Comparison of ENCODE assay signal across 8 cellular contexts in the genomic region with DNA sequence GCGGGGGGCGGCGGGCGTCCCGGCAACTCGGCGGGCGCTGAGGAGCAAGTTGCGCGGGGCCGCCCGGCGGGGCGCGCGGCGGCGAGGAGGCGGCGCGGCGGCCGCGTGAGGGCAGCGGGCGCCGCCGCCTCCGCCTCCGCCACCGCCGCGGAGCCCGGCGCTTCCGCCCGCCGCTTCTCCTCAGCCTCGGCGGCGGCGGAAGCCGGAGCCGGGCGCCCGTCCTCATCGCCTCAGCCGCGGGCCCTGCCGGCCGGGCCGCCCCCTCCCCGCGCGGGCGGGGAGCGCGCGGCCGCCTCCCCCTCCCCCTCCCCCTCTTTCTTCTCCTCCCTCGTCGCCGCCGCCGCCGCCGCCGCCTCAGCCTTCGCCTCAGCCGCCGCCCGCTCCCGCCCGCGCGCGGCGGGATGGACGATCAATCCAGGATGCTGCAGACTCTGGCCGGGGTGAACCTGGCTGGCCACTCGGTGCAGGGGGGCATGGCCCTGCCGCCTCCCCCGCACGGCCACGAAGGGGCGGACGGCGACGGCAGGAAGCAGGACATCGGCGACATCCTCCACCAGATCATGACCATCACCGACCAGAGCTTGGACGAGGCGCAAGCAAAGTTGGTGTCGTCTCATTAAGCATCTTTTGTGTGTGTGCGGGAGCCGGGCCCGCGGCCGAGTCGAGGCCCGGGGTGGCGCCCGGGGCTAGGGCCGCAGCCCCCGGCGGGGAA. TPM values are rescaled to one million over a fixed set of nuclear protein-coding genes. Genes with fewer than 3 reads are reported as not detected.
DNase-seq lines count a peak whose midpoint lies in the region; ATAC-seq and TF ChIP-seq lines count a peak whose summit lies in the region.

A gene (plus strand): TSS at position 321 of the 712 bp plus-strand sequence.

- ATAC-seq in HG02798 (IDR thresholded peaks at IDR 0.05; ENCODE audit: poor library complexity, unreplicated experiment) (peak; percentile 20), natural killer cell (peak; percentile 13 to 27 (median 21))

- H3K79me2 ChIP-seq in fibroblast of lung (ENCODE audit: control insufficient read depth, insufficient read depth, low read length): peaks cover 47% of the 10 kb centered on the region

- peak within 1 kb of the TSS; percentile 93 for H3K4me3 ChIP-seq in NT2/D1 (ENCODE audit: insufficient read length, low read depth)
- H3K4me3 ChIP-seq in fibroblast of lung (replicated peaks in 1 of 4; ENCODE audit: control extremely low read depth in 1 of 4, insufficient read depth in 1 of 4, low read depth in 3 of 4, low read length in 4 of 4): peak within 1 kb of the TSS; percentile 84 to 96 (median 90)
- H3K4me3 ChIP-seq in testis: peak within 1 kb of the TSS; percentile 78 to 85

- H3K9me3 ChIP-seq in NT2/D1 (ENCODE audit: insufficient read depth, low read length): no peaks in the 10 kb centered on the region
- no peaks in the 10 kb centered on the region for H3K9me3 ChIP-seq in fibroblast of lung (ENCODE audit: control insufficient read depth, insufficient read depth, low read depth, low read length)
- H3K9me3 ChIP-seq in testis: no peaks in the 10 kb centered on the region

- H4K20me1 ChIP-seq in fibroblast of lung (ENCODE audit: control insufficient read depth, extremely low read depth, insufficient read depth, low read length): no peaks in the 10 kb centered on the region

- H3K27me3 Mint-ChIP-seq in natural killer cell (ENCODE audit: low read depth in 2 of 2): no peaks in the 10 kb centered on the region

- H3K9ac ChIP-seq in NT2/D1 (ENCODE audit: insufficient read length, low read depth) (peak within 1 kb of the TSS; percentile 91), fibroblast of lung (ENCODE audit: insufficient read depth, low read length) (peak within 1 kb of the TSS; percentile 76)

- H3K9me3 Mint-ChIP-seq in natural killer cell: no peaks in the 10 kb centered on the region

- H3K4me2 ChIP-seq in fibroblast of lung (ENCODE audit: extremely low read depth, insufficient read depth, low read length): peak within 1 kb of the TSS; percentile 93

- 0% methylated on average over 59 of the region's 107 CpGs; no CpG with 5 or more reads in 1 of the 2 donors for WGBS in testis, 2 donors

- H3K27ac ChIP-seq in fibroblast of lung (ENCODE audit: insufficient read depth, low read length) (peak within 1 kb of the TSS; percentile 85), testis (peak within 1 kb of the TSS; percentile 79 to 89)

- peaks cover 19% of the 10 kb centered on the region for H3K36me3 ChIP-seq in NT2/D1 (ENCODE audit: insufficient read depth, insufficient read length, low read length)
- H3K36me3 ChIP-seq in fibroblast of lung (ENCODE audit: control insufficient read depth, insufficient read depth, low read length): no peaks in the 10 kb centered on the region
- no peaks in the 10 kb centered on the region for H3K36me3 ChIP-seq in testis (ENCODE audit: low read depth, missing control alignments)

- H3K36me3 Mint-ChIP-seq in natural killer cell: no peaks in the 10 kb centered on the region

- peak within 1 kb of the TSS; percentile 79 for H2AFZ ChIP-seq in fibroblast of lung (ENCODE audit: low read length)

- DNase-seq in NCI-H2081 (lab: John Stamatoyannopoulos, UW) (peak; percentile 62 to 64), NCI-H2081 treated with DMSO at 0.1 percent for 48 hours (lab: John Stamatoyannopoulos, UW) (no peak), NT2/D1 (ENCODE audit: low read depth, low spot score) (no peak), fibroblast of lung (ENCODE audit: low read depth in 2 of 2) (peak; percentile 41 to 45), natural killer cell (peak; percentile 55), testis (peak; percentile 58)
- peak; percentile 63 to 67 for DNase-seq in activated T-cell treated with anti-CD3 and anti-CD28 coated beads, Interleukin-2, amount 50 U/mL, for 48 hours

- no peak for TF ChIP-seq CTCF in fibroblast of lung (conservative IDR thresholded peaks at IDR 0.05 in 1 of 2, IDR thresholded peaks at IDR 0.05 in 1 of 2; ENCODE audit: low read depth in 1 of 2, low read length in 2 of 2)
- no peak for TF ChIP-seq CTCF in natural killer cell (IDR thresholded peaks at IDR 0.05)
- no peak for TF ChIP-seq CTCF in testis (IDR thresholded peaks at IDR 0.05)

- peaks cover 32 to 40% of the 10 kb centered on the region in 2 donors for H3K4me1 Mint-ChIP-seq in natural killer cell

- H3K27me3 ChIP-seq in NT2/D1 (ENCODE audit: insufficient read depth, insufficient read length) (peaks cover 4% of the 10 kb centered on the region), fibroblast of lung (ENCODE audit: control insufficient read depth, insufficient read depth, low read length) (no peaks in the 10 kb centered on the region), testis (no peaks in the 10 kb centered on the region)

- H3K4me3 Mint-ChIP-seq in natural killer cell: peak within 1 kb of the TSS; percentile 94

- H3K27ac Mint-ChIP-seq in natural killer cell: peak within 1 kb of the TSS; percentile 88 to 91

- H3K4me1 ChIP-seq in NT2/D1 (ENCODE audit: insufficient read depth, insufficient read length): no peaks in the 10 kb centered on the region
- peaks cover 10% of the 10 kb centered on the region for H3K4me1 ChIP-seq in fibroblast of lung (ENCODE audit: control insufficient read depth, extremely low read depth, insufficient read depth, low read length)
- peaks cover 8% of the 10 kb centered on the region for H3K4me1 ChIP-seq in testis

- intact Hi-C loops in natural killer cell (cut with micrococcal nuclease) (loop anchor here (5.0 kb wide), 1 partner anchor 40 kb away; a partner anchor contains a TSS), testis (cut with DNase I; ENCODE audit: low total_unique reads) (no loop called here)

- TF ChIP-seq POLR2A in testis (IDR thresholded peaks at IDR 0.05): no peak

RNA-seq across cellular contexts. Expression of the gene that starts here (rescaled TPM):
- total RNA-seq in fibroblast of lung (22.1 and 35.8 TPM in 2 replicates), natural killer cell (10 to 100 TPM; 42.1 to 46.9 (median 44.6) TPM), testis (10 to 100 TPM; 48.0 to 56.1 TPM)
- polyA plus RNA-seq in fibroblast of lung (49.0 and 51.8 TPM in 2 replicates), testis (ENCODE audit: insufficient read depth, low read depth, low replicate concordance) (21.0 TPM)
- 26.0 and 28.4 TPM in 2 replicates for polyA plus RNA-seq in fibroblast of lung (2012)
- 11.9 and 19.7 TPM in 2 replicates for polyA minus RNA-seq in fibroblast of lung (ENCODE audit: low replicate concordance)

Comparison
In these comparisons a context has a peak if more than half of its experiments do, and no peak if none do; other contexts are left out.
1. DNase-seq: peak in NCI-H2081 (2 of 2), activated T-cell treated with anti-CD3 and anti-CD28 coated beads, Interleukin-2, amount 50 U/mL, for 48 hours (2 of 2), fibroblast of lung (2 of 2), natural killer cell (single experiment) and testis (single experiment); none in NCI-H2081 treated with DMSO at 0.1 percent for 48 hours (single experiment) and NT2/D1 (single experiment).
2. Peak in every context shown above with its lines, with median percentiles within 50 percentile points of each other: H3K4me3 ChIP-seq.